ENCODE assay signal across 16 cellular contexts in genomic region chr15:66757030-66757429, GRCh38.
"Had no signal": no experiment of that assay in that cellular context is flagged by ENCODE, and none has a peak within 500 bp of the region (broad histone marks: within the 10 kb centered on the region; RNA-seq: fewer than 3 reads in every experiment).

No MANE protein-coding gene starts in this region.

- H3K27me3 ChIP-seq: heart left ventricle, left lung, transverse colon had no signal

- H3K4me1 ChIP-seq: psoas muscle had no signal

- ATAC-seq: activated CD4-positive, CD25-positive, alpha-beta regulatory T cell treated with anti-CD3 and anti-CD28 coated beads, Interleukin-2, amount 50 U/mL, for 24 hours; activated CD8-positive, alpha-beta memory T cell treated with anti-CD3 and anti-CD28 coated beads, Interleukin-2, amount 10 ng/mL, durations not matched to agents 7 days and 5 days; left lung; psoas muscle; stimulated activated naive CD8-positive, alpha-beta T cell treated with anti-CD3 and anti-CD28 coated beads, Interleukin-15, amount 100 ng/mL, for 72 hours had no signal

- H3K36me3 ChIP-seq: neutrophil had no signal

- H3K27ac ChIP-seq: neutrophil, psoas muscle, transverse colon had no signal

- DNase-seq: activated CD4-positive, alpha-beta T cell treated with anti-CD3 and anti-CD28 coated beads, Interleukin-2, amount 50 U/mL, for 4 hours; activated CD8-positive, alpha-beta memory T cell treated with anti-CD3 and anti-CD28 coated beads, Interleukin-2, amount 10 ng/mL, durations not matched to agents 7 days and 5 days; activated effector memory CD4-positive, alpha-beta T cell treated with Interleukin-2 at 50 U/mL for 16 hours; activated T-cell treated with anti-CD3 and anti-CD28 coated beads, Interleukin-2, amount 50 U/mL, for 24 hours; islet precursor cell; midbrain; naive B cell; psoas muscle; stimulated activated CD4-positive, alpha-beta T cell treated with anti-CD3 and anti-CD28 coated beads, Interleukin-4, amount 100 ng/mL, for 1 hour; stimulated activated CD8-positive, alpha-beta memory T cell treated with anti-CD3 and anti-CD28 coated beads, Interleukin-4, amount 100 ng/mL, for 48 hours; stimulated activated naive CD8-positive, alpha-beta T cell treated with anti-CD3 and anti-CD28 coated beads, Interleukin-15, amount 100 ng/mL, for 72 hours; transverse colon had no signal

- H3K9me3 ChIP-seq: neutrophil, transverse colon had no signal

- H3K4me3 ChIP-seq: heart left ventricle, left lung, psoas muscle, transverse colon had no signal
